Comparison of ENCODE assay signal across 8 cellular contexts in the genomic region with DNA sequence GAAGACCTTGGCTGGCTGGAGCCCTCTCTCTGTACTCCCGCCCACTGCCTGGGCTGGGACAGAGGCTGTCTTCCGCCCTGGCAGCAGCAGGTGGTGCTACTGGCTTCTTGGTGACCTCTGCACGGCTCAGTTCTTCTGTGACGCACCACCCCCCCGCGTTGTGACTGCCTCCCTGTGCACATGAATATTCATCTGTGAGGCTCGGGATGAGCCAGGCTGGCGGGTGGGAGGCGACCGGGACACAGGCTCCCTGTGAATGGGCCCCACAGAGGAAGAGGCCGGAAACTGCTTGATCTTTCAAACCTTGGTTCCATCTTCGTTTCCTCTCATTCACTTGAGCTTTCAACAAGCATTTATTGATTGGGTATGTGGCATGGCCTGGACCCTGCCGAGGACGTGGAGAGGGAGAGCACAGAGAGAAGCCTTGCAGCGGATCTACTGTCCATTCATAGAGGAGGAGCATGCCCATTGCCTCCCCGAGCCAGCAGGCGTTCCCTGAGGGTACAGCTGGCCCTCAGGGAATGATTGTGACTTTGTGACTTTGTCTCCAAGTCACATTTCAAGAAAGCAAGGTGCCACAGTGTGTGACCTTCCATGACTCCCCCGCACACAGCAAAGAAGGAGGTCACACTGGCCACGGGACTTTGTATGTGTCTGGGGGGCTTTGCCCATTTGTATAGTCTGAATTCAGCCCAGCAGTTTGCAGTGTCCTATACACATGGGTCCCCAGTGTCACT. TPM values are rescaled to one million over a fixed set of nuclear protein-coding genes. Genes with fewer than 3 reads are reported as not detected.
DNase-seq lines count a peak whose midpoint lies in the region; ATAC-seq and TF ChIP-seq lines count a peak whose summit lies in the region.

No MANE protein-coding gene starts in this region.

- peaks cover 7% of the 10 kb centered on the region for H3K4me1 Mint-ChIP-seq in activated CD8-positive, alpha-beta memory T cell treated with anti-CD3 and anti-CD28 coated beads, Interleukin-2, amount 10 ng/mL, durations not matched to agents 7 days and 5 days

- H3K79me2 ChIP-seq in DOHH2 (ENCODE audit: control insufficient read depth, low read length) (no peaks in the 10 kb centered on the region), hepatocyte (no peaks in the 10 kb centered on the region)

- H4K20me1 ChIP-seq in DOHH2 (ENCODE audit: control insufficient read depth, insufficient read depth, low read depth, low read length) (peaks cover 14% of the 10 kb centered on the region; the same call in 1 of the 2 replicates), hepatocyte (ENCODE audit: insufficient read depth, poor library complexity, severe bottlenecking) (no peaks in the 10 kb centered on the region)

- CTCF ChIA-PET in activated CD8-positive, alpha-beta memory T cell treated with anti-CD3 and anti-CD28 coated beads, Interleukin-2, amount 10 ng/mL, durations not matched to agents 7 days and 5 days (lab: Charles Lee) = interaction anchor here (1.5 kb wide), 1 partner anchor 21 kb away, joined by 6 read pairs; no protein-coding TSS in a partner anchor

- DNase-seq in WERI-Rb-1 (peak; percentile 98), hepatocyte (ENCODE audit: low spot score) (peak; percentile 91), NCI-H1417 treated with DMSO at 0.1 percent for 48 hours (lab: John Stamatoyannopoulos, UW) (no peak), OCI-M1 (lab: John Stamatoyannopoulos, UW) (no peak)
- DNase-seq in activated CD8-positive, alpha-beta memory T cell treated with anti-CD3 and anti-CD28 coated beads, Interleukin-2, amount 10 ng/mL, durations not matched to agents 7 days and 5 days = no peak

- no peaks in the 10 kb centered on the region for H3K36me3 Mint-ChIP-seq in activated CD8-positive, alpha-beta memory T cell treated with anti-CD3 and anti-CD28 coated beads, Interleukin-2, amount 10 ng/mL, durations not matched to agents 7 days and 5 days

- H3K27ac Mint-ChIP-seq in activated CD8-positive, alpha-beta memory T cell treated with anti-CD3 and anti-CD28 coated beads, Interleukin-2, amount 10 ng/mL, durations not matched to agents 7 days and 5 days = no peak overlapping the region

- H3K9ac ChIP-seq in rectal smooth muscle tissue (ENCODE audit: low read length) = peak overlapping the region; percentile 10

- H3K9me2 ChIP-seq in DOHH2 (replicated peaks; ENCODE audit: control insufficient read depth, low read length) = no peaks in the 10 kb centered on the region
- no peaks in the 10 kb centered on the region for H3K9me2 ChIP-seq in hepatocyte (replicated peaks; ENCODE audit: insufficient read depth)

- no peak overlapping the region for H3K27ac ChIP-seq in DOHH2 (ENCODE audit: low read depth, low read length)
- peak overlapping the region; percentile 75 for H3K27ac ChIP-seq in WERI-Rb-1
- H3K27ac ChIP-seq in hepatocyte = peak overlapping the region; percentile 76
- peak overlapping the region; percentile 33 for H3K27ac ChIP-seq in rectal smooth muscle tissue (ENCODE audit: low read depth, low read length)

- H3K27me3 Mint-ChIP-seq in activated CD8-positive, alpha-beta memory T cell treated with anti-CD3 and anti-CD28 coated beads, Interleukin-2, amount 10 ng/mL, durations not matched to agents 7 days and 5 days = no peaks in the 10 kb centered on the region

- no peak overlapping the region for H3K4me3 ChIP-seq in DOHH2 (ENCODE audit: low read length)
- H3K4me3 ChIP-seq in WERI-Rb-1 (ENCODE audit: low read depth, low read length) = peak overlapping the region; percentile 24
- H3K4me3 ChIP-seq in hepatocyte = no peak overlapping the region
- no peak overlapping the region for H3K4me3 ChIP-seq in rectal smooth muscle tissue (ENCODE audit: low read length)

- TF ChIP-seq CTCF in DOHH2 (IDR thresholded peaks at IDR 0.05; ENCODE audit: low read depth, low read length, poor library complexity, severe bottlenecking) (peak; percentile 48), WERI-Rb-1 (IDR thresholded peaks at IDR 0.05; ENCODE audit: low read depth, low read length) (peak; percentile 76), hepatocyte (IDR thresholded peaks at IDR 0.05; ENCODE audit: poor library complexity) (peak; percentile 56)

- WGBS in hepatocyte (ENCODE audit: low lambda C conversion rate, missing lambda C conversion rate) = 52% methylated on average over 19 of the region's 19 CpGs

- ATAC-seq in HG03354 (IDR thresholded peaks at IDR 0.05; ENCODE audit: poor library complexity, severe bottlenecking, unreplicated experiment) = peak; percentile 60
- no peak for ATAC-seq in activated CD8-positive, alpha-beta memory T cell treated with anti-CD3 and anti-CD28 coated beads, Interleukin-2, amount 10 ng/mL, durations not matched to agents 7 days and 5 days

- no peaks in the 10 kb centered on the region for H3K9me3 Mint-ChIP-seq in activated CD8-positive, alpha-beta memory T cell treated with anti-CD3 and anti-CD28 coated beads, Interleukin-2, amount 10 ng/mL, durations not matched to agents 7 days and 5 days (ENCODE audit: low read depth)

- H3K36me3 ChIP-seq in DOHH2 (ENCODE audit: control insufficient read depth, low read length) (no peaks in the 10 kb centered on the region), WERI-Rb-1 (peaks cover 7% of the 10 kb centered on the region; the same call in 1 of the 2 replicates), hepatocyte (replicated peaks; ENCODE audit: insufficient read depth, low read depth) (no peaks in the 10 kb centered on the region), rectal smooth muscle tissue (ENCODE audit: control insufficient read depth, insufficient read depth, low read length) (peaks cover 10% of the 10 kb centered on the region)

- H3K27me3 ChIP-seq in DOHH2 (ENCODE audit: control insufficient read depth, low read length) (peaks cover 58% of the 10 kb centered on the region), WERI-Rb-1 (ENCODE audit: insufficient read depth, low read depth, severe bottlenecking) (no peaks in the 10 kb centered on the region), hepatocyte (no peaks in the 10 kb centered on the region), rectal smooth muscle tissue (ENCODE audit: control insufficient read depth, insufficient read depth, low read length) (no peaks in the 10 kb centered on the region)

- H3K4me1 ChIP-seq in DOHH2 (ENCODE audit: control insufficient read depth, low read length) (peaks cover 13% of the 10 kb centered on the region), hepatocyte (ENCODE audit: insufficient read depth) (peaks cover 5% of the 10 kb centered on the region), rectal smooth muscle tissue (ENCODE audit: control insufficient read depth, insufficient read depth, low read length) (no peaks in the 10 kb centered on the region)

- H3K4me2 ChIP-seq in DOHH2 (ENCODE audit: low read length) (peak overlapping the region; percentile 28), hepatocyte (peak overlapping the region; percentile 53)

- no peak overlapping the region for H3K4me3 Mint-ChIP-seq in activated CD8-positive, alpha-beta memory T cell treated with anti-CD3 and anti-CD28 coated beads, Interleukin-2, amount 10 ng/mL, durations not matched to agents 7 days and 5 days

- 0 out of 2 replicates have a peak, but pooled peaks cover 3% of the 10 kb centered on the region for H3F3A ChIP-seq in DOHH2 (ENCODE audit: control insufficient read depth, insufficient read depth)

- H3K9me3 ChIP-seq in DOHH2 (ENCODE audit: control insufficient read depth, insufficient read depth, low read length) (no peaks in the 10 kb centered on the region), WERI-Rb-1 (ENCODE audit: severe bottlenecking) (no peaks in the 10 kb centered on the region), hepatocyte (ENCODE audit: low read depth) (no peaks in the 10 kb centered on the region)

- no peak overlapping the region for H2AFZ ChIP-seq in hepatocyte

RNA-seq across cellular contexts. Expression of a gene that starts 45.0 kb away (rescaled TPM):
- 19.0 and 29.6 TPM in 2 replicates for total RNA-seq in hepatocyte
- 30.8 and 51.3 TPM in 2 replicates for polyA plus RNA-seq in hepatocyte
- total RNA-seq in activated CD8-positive, alpha-beta memory T cell treated with anti-CD3 and anti-CD28 coated beads, Interleukin-2, amount 10 ng/mL, durations not matched to agents 7 days and 5 days = 1 to 10 TPM; 1.1 to 2.6 TPM

Comparison
In these comparisons a context has a peak if more than half of its experiments do, and no peak if none do; other contexts are left out.
1. DNase-seq: peak in WERI-Rb-1 (single experiment) and hepatocyte (single experiment); none in activated CD8-positive, alpha-beta memory T cell treated with anti-CD3 and anti-CD28 coated beads, Interleukin-2, amount 10 ng/mL, durations not matched to agents 7 days and 5 days (single experiment), NCI-H1417 treated with DMSO at 0.1 percent for 48 hours (single experiment) and OCI-M1 (single experiment).
2. Peak in every context shown above with its lines, with median percentiles within 50 percentile points of each other: CTCF ChIP-seq.